8 cellular contexts compared by ENCODE assay signal in the genomic region with DNA sequence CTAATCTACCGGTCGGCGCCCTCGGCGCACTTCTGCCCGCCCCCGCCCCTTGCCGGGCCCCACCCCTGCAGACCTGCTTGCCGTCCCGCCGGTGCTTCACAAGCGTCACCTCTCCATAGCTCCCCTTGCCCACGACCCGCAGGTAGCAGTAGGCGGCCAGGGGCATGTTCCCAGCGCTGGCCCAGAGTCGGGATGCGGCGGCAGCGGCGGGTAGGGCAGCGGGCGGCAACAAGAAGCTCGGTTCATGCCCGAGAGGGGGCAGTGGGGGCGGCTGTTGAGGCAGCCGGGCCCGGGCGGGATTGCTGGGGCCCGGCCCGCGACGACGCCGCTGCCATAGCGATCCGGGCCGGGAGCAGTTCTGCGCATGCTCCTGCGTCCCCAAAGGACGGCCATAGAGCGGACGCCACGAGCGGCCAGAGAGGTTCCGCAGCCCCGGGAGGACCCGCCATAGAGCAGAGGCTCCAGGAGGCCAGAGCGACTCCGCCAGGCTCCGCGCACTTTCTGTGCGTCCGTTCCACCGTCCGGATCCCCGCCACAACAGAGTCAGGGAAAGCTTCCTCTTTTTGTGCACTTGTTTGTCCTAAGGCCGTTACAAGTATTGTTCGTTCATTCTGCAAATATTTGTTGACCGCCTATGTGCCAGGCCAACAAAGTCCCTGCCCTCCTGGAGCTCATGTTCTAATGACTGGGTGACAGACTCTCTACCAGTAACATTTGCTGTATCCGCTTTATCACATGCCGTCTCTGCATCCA. TPM values are rescaled to one million over a fixed set of nuclear protein-coding genes. Genes with fewer than 3 reads are reported as not detected.
DNase-seq lines count a peak whose midpoint lies in the region; TF ChIP-seq lines count a peak whose summit lies in the region.

A gene (minus strand): TSS at position 360 of the 753 bp plus-strand sequence. CDS start 194 bp downstream, at position 166.

- H3K27me3 ChIP-seq in effector memory CD4-positive, alpha-beta T cell (replicated peaks; ENCODE audit: control insufficient read depth, insufficient read depth, low read length, poor library complexity, severe bottlenecking), result no peaks in the 10 kb centered on the region

- peaks cover under 1% of the 10 kb centered on the region for H3K36me3 ChIP-seq in effector memory CD4-positive, alpha-beta T cell (ENCODE audit: control insufficient read depth, insufficient read depth, low read length)

- peaks cover 8% of the 10 kb centered on the region for H3K4me1 ChIP-seq in effector memory CD4-positive, alpha-beta T cell (ENCODE audit: control insufficient read depth, insufficient read depth, low read length, poor library complexity, severe bottlenecking)

- TF ChIP-seq CTCF in GM20000 (IDR thresholded peaks at IDR 0.05; ENCODE audit: extremely low read depth, missing control alignments), result no peak

- no peaks in the 10 kb centered on the region for H3K9me3 ChIP-seq in effector memory CD4-positive, alpha-beta T cell (ENCODE audit: control insufficient read depth, low read length)

- peak within 1 kb of the TSS; percentile 73 for H3K4me3 ChIP-seq in effector memory CD4-positive, alpha-beta T cell (ENCODE audit: insufficient read depth, low read depth, low read length, poor library complexity, severe bottlenecking)

- DNase-seq in COLO829 (ENCODE audit: low spot score) (peak; percentile 94), GM20000 (ENCODE audit: low spot score) (peak; percentile 95), HT-29 (ENCODE audit: low spot score) (peak; percentile 88), medulla oblongata (ENCODE audit: extremely low spot score) (peak; percentile 94)
- peak; percentile 88 for DNase-seq in NK-92 treated with Interleukin-12 subunit alpha and Interleukin-12 subunit beta, amount 100 ng/mL, for 24 hours (lab: John Stamatoyannopoulos, UW)
- peak; percentile 93 for DNase-seq in activated CD8-positive, alpha-beta memory T cell treated with anti-CD3 and anti-CD28 coated beads for 24 hours
- peak; percentile 53 to 70 (median 60) for DNase-seq in effector memory CD4-positive, alpha-beta T cell
- peak; percentile 77 to 81 (median 81) for DNase-seq in stimulated activated CD4-positive, alpha-beta T cell treated with anti-CD3 and anti-CD28 coated beads, TNF-alpha, amount 100 ng/mL, for 48 hours (ENCODE audit: low read depth in 3 of 3)

- peak within 1 kb of the TSS; percentile 68 for H3K27ac ChIP-seq in effector memory CD4-positive, alpha-beta T cell (ENCODE audit: insufficient read depth, low read length, poor library complexity, severe bottlenecking)

RNA-seq across cellular contexts. Expression of the gene that starts here (rescaled TPM):
- 14.6 and 15.6 TPM in 2 replicates for total RNA-seq in HT-29 (2014; rRNA removed; shearing (Covaris generic))

Comparison
In these comparisons a context has a peak if more than half of its experiments do, and no peak if none do; other contexts are left out.
1. Peak in every context shown above with its lines: DNase-seq, H3K4me3 ChIP-seq and H3K27ac ChIP-seq.